Comparison of ENCODE assay signal across 9 cellular contexts in the genomic region with DNA sequence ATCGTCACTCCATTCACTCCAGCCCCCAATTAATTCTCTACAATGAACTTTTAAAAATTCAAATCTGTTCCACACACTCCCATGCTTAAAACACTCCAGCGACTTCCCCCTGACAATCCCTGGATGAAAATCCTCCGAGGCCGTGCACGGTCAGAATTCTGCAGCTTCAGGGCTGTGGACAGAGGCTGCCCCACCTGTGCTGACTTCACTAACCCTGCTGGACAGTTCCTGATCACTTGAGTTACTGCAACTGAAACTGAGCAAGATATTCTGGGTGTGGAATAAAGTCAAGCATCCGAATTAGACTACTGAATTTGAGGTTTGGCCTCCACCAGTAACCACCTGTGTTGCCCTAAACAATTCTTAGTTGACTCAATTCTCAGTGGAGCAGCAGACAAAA. TPM values are rescaled to one million over a fixed set of nuclear protein-coding genes. Genes with fewer than 3 reads are reported as not detected.
DNase-seq lines count a peak whose midpoint lies in the region; ATAC-seq and TF ChIP-seq lines count a peak whose summit lies in the region.
"Had no signal": no experiment of that assay in that cellular context is flagged by ENCODE, and none has a peak within 500 bp of the region (broad histone marks: within the 10 kb centered on the region; RNA-seq: fewer than 3 reads in every experiment).

No MANE protein-coding gene starts in this region.

- H3K27ac Mint-ChIP-seq in activated naive CD4-positive, alpha-beta T cell treated with anti-CD3 and anti-CD28 coated beads, Interleukin-2, amount 50 U/mL, for 72 hours = peak overlapping the region; percentile 13 to 93

- peak in 2 of 5 experiments; percentile 16 to 26 for TF ChIP-seq CTCF in transverse colon (IDR thresholded peaks at IDR 0.05)

- ATAC-seq in activated T-cell treated with anti-CD3 and anti-CD28 coated beads, Interleukin-2, amount 50 U/mL, for 4 hours = no peak
- no peak for ATAC-seq in activated naive CD4-positive, alpha-beta T cell treated with anti-CD3 and anti-CD28 coated beads, Interleukin-2, amount 50 U/mL, for 72 hours
- no peak for ATAC-seq in GM21515 (IDR thresholded peaks at IDR 0.05; ENCODE audit: unreplicated experiment)

- H3K27me3 ChIP-seq in transverse colon = no peaks in the 10 kb centered on the region
- H3K27me3 ChIP-seq: ovary had no signal

- no peak for DNase-seq in activated T-cell treated with anti-CD3 and anti-CD28 coated beads, Interleukin-2, amount 50 U/mL, for 4 hours
- no peak for DNase-seq in activated T-cell treated with anti-CD3 and anti-CD28 coated beads, Interleukin-2, amount 50 U/mL, for 1 hour
- no peak for DNase-seq in activated naive CD4-positive, alpha-beta T cell treated with anti-CD3 and anti-CD28 coated beads, Interleukin-2, amount 50 U/mL, for 72 hours (ENCODE audit: low spot score in 2 of 2)
- DNase-seq in left kidney (ENCODE audit: low read depth, low spot score) (peak; percentile 42), transverse colon (peak; percentile 51), mesenteric fat pad (ENCODE audit: low spot score) (no peak), KBM-7 (no peak)

- no peak for TF ChIP-seq POLR2A in transverse colon (IDR thresholded peaks at IDR 0.05)

- in situ Hi-C loops in transverse colon (cut with MboI; ENCODE audit: low pct_ligation_motif_present in 1 of 4, low pct_unique_long_range_greater_than_20kb in 1 of 4, low sequenced_read_pairs in 3 of 4) (loop anchor here in 1 of 4 donors (25.0 kb wide), 1 partner anchor 105 kb away; no protein-coding TSS in a partner anchor), KBM-7 (cut with MboI; ENCODE audit: low pct_unique_long_range_greater_than_20kb, low sequenced_read_pairs) (no loop called here)

- intact Hi-C loops in transverse colon (cut with DNase I; ENCODE audit: low total_unique reads) = loop anchor here (10.0 kb wide), 1 partner anchor 73 kb away; no protein-coding TSS in a partner anchor

- H3K36me3 ChIP-seq in transverse colon = no peaks in the 10 kb centered on the region
- H3K36me3 ChIP-seq: ovary had no signal

- H3K9me3 ChIP-seq in transverse colon = no peaks in the 10 kb centered on the region
- H3K9me3 ChIP-seq: ovary had no signal

- no peak for TF ChIP-seq EP300 in transverse colon (IDR thresholded peaks at IDR 0.05; ENCODE audit: low read depth)

- peak overlapping the region; percentile 88 for H3K4me3 Mint-ChIP-seq in activated T-cell treated with anti-CD3 and anti-CD28 coated beads, Interleukin-2, amount 50 U/mL, for 4 hours

- H3K27me3 Mint-ChIP-seq in activated T-cell treated with anti-CD3 and anti-CD28 coated beads, Interleukin-2, amount 50 U/mL, for 4 hours (ENCODE audit: low read depth) = no peaks in the 10 kb centered on the region

- H3K27ac ChIP-seq in transverse colon = peak overlapping the region in 2 of 4 donors; percentile 97 to 98

- H3K9me3 Mint-ChIP-seq in activated T-cell treated with anti-CD3 and anti-CD28 coated beads, Interleukin-2, amount 50 U/mL, for 4 hours = no peaks in the 10 kb centered on the region
- no peaks in the 10 kb centered on the region for H3K9me3 Mint-ChIP-seq in activated naive CD4-positive, alpha-beta T cell treated with anti-CD3 and anti-CD28 coated beads, Interleukin-2, amount 50 U/mL, for 72 hours

- H3K36me3 Mint-ChIP-seq in activated T-cell treated with anti-CD3 and anti-CD28 coated beads, Interleukin-2, amount 50 U/mL, for 4 hours (ENCODE audit: insufficient read depth) = peaks cover 1% of the 10 kb centered on the region
- peaks cover 8 to 10% of the 10 kb centered on the region in 2 donors for H3K36me3 Mint-ChIP-seq in activated naive CD4-positive, alpha-beta T cell treated with anti-CD3 and anti-CD28 coated beads, Interleukin-2, amount 50 U/mL, for 72 hours

- H3K4me3 ChIP-seq in transverse colon = peak overlapping the region in 1 of 4 donors; percentile 92

- peaks cover 9 to 36% (median 22%) of the 10 kb centered on the region in 4 donors for H3K4me1 ChIP-seq in transverse colon

- 30 to 48% methylated on average over 2 to 6 of the region's 6 CpGs for WGBS in transverse colon (ENCODE audit: low coverage in 1 of 2), 2 donors

- peaks cover 41% of the 10 kb centered on the region for H3K4me1 Mint-ChIP-seq in activated T-cell treated with anti-CD3 and anti-CD28 coated beads, Interleukin-2, amount 50 U/mL, for 4 hours (ENCODE audit: low read depth)

RNA-seq across cellular contexts. Expression of a gene that starts 1.0 kb away (rescaled TPM):
- total RNA-seq in activated T-cell treated with anti-CD3 and anti-CD28 coated beads, Interleukin-2, amount 50 U/mL, for 4 hours = 10 to 100 TPM; 70.3 to 87.5 (median 85.1) TPM
- total RNA-seq in activated naive CD4-positive, alpha-beta T cell treated with anti-CD3 and anti-CD28 coated beads, Interleukin-2, amount 50 U/mL, for 72 hours = 100 to 1,000 TPM in 1 of 2 donors, 10 to 100 TPM in 1; 95.3 to 133 TPM
- total RNA-seq in transverse colon (100 to 1,000 TPM in 3 of 4 donors, 10 to 100 TPM in 1; 52.9 to 169 (median 126) TPM), mesenteric fat pad (187 TPM)

Comparison
In these comparisons a context has a peak if more than half of its experiments do, and no peak if none do; other contexts are left out.
1. DNase-seq: peak in left kidney (single experiment) and transverse colon (single experiment); none in activated T-cell treated with anti-CD3 and anti-CD28 coated beads, Interleukin-2, amount 50 U/mL, for 4 hours (single experiment), activated T-cell treated with anti-CD3 and anti-CD28 coated beads, Interleukin-2, amount 50 U/mL, for 1 hour (single experiment), activated naive CD4-positive, alpha-beta T cell treated with anti-CD3 and anti-CD28 coated beads, Interleukin-2, amount 50 U/mL, for 72 hours (0 of 2), mesenteric fat pad (single experiment) and KBM-7 (single experiment).